In the genomic region with DNA sequence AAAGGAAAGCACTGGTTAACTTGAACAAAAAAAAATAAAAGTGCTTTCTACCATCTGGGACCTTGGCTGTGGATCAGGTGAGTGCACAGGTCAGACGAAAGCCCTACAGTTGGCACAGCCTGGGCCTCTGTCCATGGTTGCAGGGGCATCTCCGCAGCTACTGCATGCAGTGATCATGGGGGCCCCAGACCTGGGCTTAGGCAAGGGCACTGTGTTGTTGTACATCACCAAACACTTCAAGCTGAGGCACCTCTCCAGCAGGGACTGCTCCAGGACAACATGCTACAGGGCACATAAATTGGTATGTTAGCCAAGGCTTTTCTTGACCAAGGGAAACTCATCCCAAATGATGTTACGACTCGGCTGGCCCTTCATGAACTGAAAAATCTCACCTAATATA, we compare ENCODE assay signal across 2 cellular contexts.
TF ChIP-seq lines count a peak whose summit lies in the region.

No MANE protein-coding gene starts in this region.

TF ChIP-seq in GM23338, 12 proteins besides CTCF, POLR2A, EP300 and RAD21 (continued from another document):
- TF ChIP-seq, protein P1, sequence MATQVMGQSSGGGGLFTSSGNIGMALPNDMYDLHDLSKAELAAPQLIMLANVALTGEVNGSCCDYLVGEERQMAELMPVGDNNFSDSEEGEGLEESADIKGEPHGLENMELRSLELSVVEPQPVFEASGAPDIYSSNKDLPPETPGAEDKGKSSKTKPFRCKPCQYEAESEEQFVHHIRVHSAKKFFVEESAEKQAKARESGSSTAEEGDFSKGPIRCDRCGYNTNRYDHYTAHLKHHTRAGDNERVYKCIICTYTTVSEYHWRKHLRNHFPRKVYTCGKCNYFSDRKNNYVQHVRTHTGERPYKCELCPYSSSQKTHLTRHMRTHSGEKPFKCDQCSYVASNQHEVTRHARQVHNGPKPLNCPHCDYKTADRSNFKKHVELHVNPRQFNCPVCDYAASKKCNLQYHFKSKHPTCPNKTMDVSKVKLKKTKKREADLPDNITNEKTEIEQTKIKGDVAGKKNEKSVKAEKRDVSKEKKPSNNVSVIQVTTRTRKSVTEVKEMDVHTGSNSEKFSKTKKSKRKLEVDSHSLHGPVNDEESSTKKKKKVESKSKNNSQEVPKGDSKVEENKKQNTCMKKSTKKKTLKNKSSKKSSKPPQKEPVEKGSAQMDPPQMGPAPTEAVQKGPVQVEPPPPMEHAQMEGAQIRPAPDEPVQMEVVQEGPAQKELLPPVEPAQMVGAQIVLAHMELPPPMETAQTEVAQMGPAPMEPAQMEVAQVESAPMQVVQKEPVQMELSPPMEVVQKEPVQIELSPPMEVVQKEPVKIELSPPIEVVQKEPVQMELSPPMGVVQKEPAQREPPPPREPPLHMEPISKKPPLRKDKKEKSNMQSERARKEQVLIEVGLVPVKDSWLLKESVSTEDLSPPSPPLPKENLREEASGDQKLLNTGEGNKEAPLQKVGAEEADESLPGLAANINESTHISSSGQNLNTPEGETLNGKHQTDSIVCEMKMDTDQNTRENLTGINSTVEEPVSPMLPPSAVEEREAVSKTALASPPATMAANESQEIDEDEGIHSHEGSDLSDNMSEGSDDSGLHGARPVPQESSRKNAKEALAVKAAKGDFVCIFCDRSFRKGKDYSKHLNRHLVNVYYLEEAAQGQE (IDR thresholded peaks at IDR 0.05; ENCODE audit: unreplicated experiment) = peak; percentile 32

TF ChIP-seq in Ishikawa, 13 proteins besides CTCF, POLR2A, EP300 and RAD21 (continued from another document):
- TF ChIP-seq, protein P1 (IDR thresholded peaks at IDR 0.05; ENCODE audit: low read depth) = peak; percentile 29; the same call in 1 of the 2 replicates
